In the genomic region with DNA sequence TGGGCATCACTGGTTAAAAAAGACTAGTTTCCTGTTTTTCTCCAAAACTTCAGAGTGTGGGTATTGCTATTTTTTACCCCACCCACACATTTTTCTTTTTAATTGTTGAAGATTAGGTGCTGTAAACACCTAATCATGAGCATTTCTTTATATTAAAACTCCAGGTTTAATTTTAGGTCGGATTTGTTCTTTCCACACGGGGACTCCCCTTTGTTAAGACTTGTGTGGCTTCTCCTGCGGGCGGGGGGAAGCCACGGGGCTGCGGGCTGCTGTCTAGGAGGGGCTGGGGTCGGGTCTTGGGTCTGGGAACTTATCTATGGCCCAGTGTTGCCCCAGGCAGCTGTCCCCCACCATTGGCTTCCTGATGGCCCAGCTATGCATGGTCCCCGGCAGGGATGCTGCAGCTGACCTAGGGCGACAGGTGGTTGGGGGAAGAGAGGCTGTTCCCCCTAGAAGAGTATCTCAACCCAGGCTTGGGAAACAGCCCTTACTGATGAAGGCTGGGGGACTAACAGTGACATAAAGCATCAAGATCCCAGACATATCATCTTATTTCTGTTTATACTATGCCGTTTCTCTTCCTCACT, we compare ENCODE assay signal across 9 cellular contexts.
DNase-seq lines count a peak whose midpoint lies in the region; ATAC-seq, FAIRE-seq and TF ChIP-seq lines count a peak whose summit lies in the region.
"Had no signal": no experiment of that assay in that cellular context is flagged by ENCODE, and none has a peak within 500 bp of the region (broad histone marks: within the 10 kb centered on the region; RNA-seq: fewer than 3 reads in every experiment).

No MANE protein-coding gene starts in this region.

- H4K20me1 ChIP-seq in GM12878 (ENCODE audit: control insufficient read depth, insufficient read depth): no peaks in the 10 kb centered on the region

- H3K27me3 Mint-ChIP-seq in activated naive CD4-positive, alpha-beta T cell treated with anti-CD3 and anti-CD28 coated beads for 36 hours (ENCODE audit: low read depth): no peaks in the 10 kb centered on the region

- H3K4me3 Mint-ChIP-seq in activated naive CD4-positive, alpha-beta T cell treated with anti-CD3 and anti-CD28 coated beads for 36 hours: peak overlapping the region; percentile 68

- FAIRE-seq in GM12878 (lab: Jason Lieb, UNC): no peak

- POLR2A ChIA-PET in GM12878 (lab: Charles Lee): interaction anchor here (0.8 to 7.9 kb wide), 12 partner anchors 8 to 69 kb away, joined by 3 to 78 read pairs (median 4); no protein-coding TSS in a partner anchor

- H2AFZ ChIP-seq in GM12878 (ENCODE audit: control insufficient read depth, low read depth, low read length): no peak overlapping the region; the same call in 1 of the 2 replicates

- peak overlapping the region; percentile 77 for H3K9ac ChIP-seq in GM12878 (ENCODE audit: control insufficient read depth, insufficient read depth, low read length)

- peak overlapping the region; percentile 98 for H3K27ac ChIP-seq in GM12878 (ENCODE audit: control insufficient read depth, insufficient read depth)
- H3K27ac ChIP-seq in thymus (ENCODE audit: low read depth): peak overlapping the region; percentile 86

- no peak; a peak in 1 of 4 replicates for TF ChIP-seq EP300 in GM12878 (IDR thresholded peaks at IDR 0.05; ENCODE audit: borderline replicate concordance in 1 of 2, control insufficient read depth in 1 of 2, low read depth in 2 of 2, low read length in 2 of 2)

- TF ChIP-seq CTCF in GM12878 (IDR thresholded peaks at IDR 0.05 in 2 of 3, conservative IDR thresholded peaks at IDR 0.05 in 1 of 3; ENCODE audit: control insufficient read depth in 2 of 3, extremely low read depth in 1 of 3, insufficient read depth in 1 of 3, low read depth in 3 of 3, low read length in 3 of 3): no peak

- H3K36me3 ChIP-seq in GM12878 (ENCODE audit: control insufficient read depth in 2 of 2, insufficient read depth in 2 of 2, low read length in 1 of 2): peaks cover 2 to 3% of the 10 kb centered on the region in 2 experiments; a peak in 2 of 4 replicates
- peaks cover 3% of the 10 kb centered on the region for H3K36me3 ChIP-seq in thymus (ENCODE audit: control insufficient read depth, insufficient read depth)
- H3K36me3 ChIP-seq: MG63 had no signal

- no peak for DNase-seq in activated naive CD4-positive, alpha-beta T cell treated with anti-CD3 and anti-CD28 coated beads for 36 hours
- DNase-seq in activated naive CD4-positive, alpha-beta T cell (lab: John Stamatoyannopoulos, UW): no peak
- DNase-seq in GM12878 (ENCODE audit: low read depth, low spot score): no peak
- no peak for DNase-seq in NCI-H69 (lab: John Stamatoyannopoulos, UW)
- DNase-seq in CD1c-positive myeloid dendritic cell (ENCODE audit: extremely low spot score): no peak
- DNase-seq in HCEC 1CT: no peak
- DNase-seq: MG63 had no signal

- ATAC-seq in HG03432 (IDR thresholded peaks at IDR 0.05; ENCODE audit: unreplicated experiment) (peak; percentile 11), GM12878 (peak; percentile 38)

- peaks cover 5% of the 10 kb centered on the region for H3K9me3 Mint-ChIP-seq in activated naive CD4-positive, alpha-beta T cell treated with anti-CD3 and anti-CD28 coated beads for 36 hours

- H3K4me3 ChIP-seq in GM12878 (peak overlapping the region; percentile 59; the same call in 1 of the 2 replicates), thymus (ENCODE audit: low read length) (peak overlapping the region; percentile 17)
- H3K4me3 ChIP-seq: MG63 had no signal

- RAD21 ChIA-PET in GM12878 (lab: Charles Lee; ENCODE audit: unreplicated experiment): interaction anchor here (0.7 to 10.3 kb wide), 9 partner anchors 9 to 73 kb away, joined by 3 to 150 read pairs (median 6); no protein-coding TSS in a partner anchor

- peaks cover 91% of the 10 kb centered on the region for H3K4me1 Mint-ChIP-seq in activated naive CD4-positive, alpha-beta T cell treated with anti-CD3 and anti-CD28 coated beads for 36 hours (ENCODE audit: low read depth)

- peaks cover 69% of the 10 kb centered on the region for H3K79me2 ChIP-seq in GM12878 (ENCODE audit: control insufficient read depth, insufficient read depth, low read length)

- in situ Hi-C loops in GM12878 (cut with MboI): no loop called here

- intact Hi-C loops in activated naive CD4-positive, alpha-beta T cell treated with anti-CD3 and anti-CD28 coated beads for 36 hours (cut with micrococcal nuclease): loop anchor here (1.0 to 10.0 kb wide), 5 partner anchors 13 to 713 kb away; a partner anchor contains a TSS
- intact Hi-C loops in GM12878 (cut with micrococcal nuclease; ENCODE audit: unreplicated experiment): loop anchor here (2.0 to 5.0 kb wide), 2 partner anchors 35 to 89 kb away; no protein-coding TSS in a partner anchor

- peaks cover 14% of the 10 kb centered on the region for H3K36me3 Mint-ChIP-seq in activated naive CD4-positive, alpha-beta T cell treated with anti-CD3 and anti-CD28 coated beads for 36 hours (ENCODE audit: low read depth)

- no peak for TF ChIP-seq RAD21 in GM12878 (IDR thresholded peaks at IDR 0.05; ENCODE audit: insufficient read depth, low read depth, low read length)

- SMC1A ChIA-PET in GM12878 (lab: Charles Lee; ENCODE audit: uncharacterized antibody, unreplicated experiment): interaction anchor here (0.6 to 11.4 kb wide), 17 partner anchors 9 to 162 kb away, joined by 3 to 213 read pairs (median 4); a partner anchor contains a TSS

- no TSS peak for BruUV-seq in GM12878 (replicated peaks; lab: Mats Ljungman, UMichigan)

- H3K4me1 ChIP-seq in GM12878 (ENCODE audit: control insufficient read depth, insufficient read depth, low read length) (peaks cover 50% of the 10 kb centered on the region), thymus (ENCODE audit: control insufficient read depth, insufficient read depth, low read length) (peaks cover 40% of the 10 kb centered on the region)

- CTCF ChIA-PET in activated naive CD4-positive, alpha-beta T cell treated with anti-CD3 and anti-CD28 coated beads for 36 hours (lab: Charles Lee): interaction anchor here (0.6 to 2.4 kb wide), 4 partner anchors 8 to 370 kb away, joined by 3 to 11 read pairs (median 4); no protein-coding TSS in a partner anchor
- CTCF ChIA-PET in GM12878 (lab: Yijun Ruan, JAX): interaction anchor here (0.6 to 3.2 kb wide), 13 partner anchors 10 to 157 kb away, joined by 3 to 12 read pairs (median 3); no protein-coding TSS in a partner anchor

- peak overlapping the region; percentile 69 for H3K27ac Mint-ChIP-seq in activated naive CD4-positive, alpha-beta T cell treated with anti-CD3 and anti-CD28 coated beads for 36 hours

- WGBS in GM12878 (ENCODE audit: insufficient coverage, insufficient replicate concordance, low lambda C conversion rate, missing lambda C conversion rate): 0% methylated on average over 10 of the region's 10 CpGs
- 17% methylated on average over 10 of the region's 10 CpGs for WGBS in thymus

- TF ChIP-seq POLR2A in GM12878 (IDR thresholded peaks at IDR 0.05; ENCODE audit: low read depth, low read length): no peak; the same call in 1 of the 2 replicates

- peak overlapping the region; percentile 99 for H3K4me2 ChIP-seq in GM12878 (ENCODE audit: control insufficient read depth, insufficient read depth)

- H3K27me3 ChIP-seq in GM12878 (replicated peaks in 1 of 2; ENCODE audit: control insufficient read depth in 2 of 2, insufficient read depth in 2 of 2, low read length in 1 of 2) (no peaks in the 10 kb centered on the region), thymus (ENCODE audit: control insufficient read depth, insufficient read depth) (no peaks in the 10 kb centered on the region)
- H3K27me3 ChIP-seq: MG63 had no signal

- H3K9me3 ChIP-seq in GM12878 (replicated peaks; ENCODE audit: control insufficient read depth, insufficient read depth, low read length) (no peaks in the 10 kb centered on the region; the same call in 2 of the 3 replicates), thymus (ENCODE audit: control insufficient read depth) (no peaks in the 10 kb centered on the region)
- H3K9me3 ChIP-seq: MG63 had no signal

TF ChIP-seq in GM12878, 131 proteins besides CTCF, POLR2A, EP300 and RAD21 (continues in another document):
- no peak for TF ChIP-seq ZSCAN29 (IDR thresholded peaks at IDR 0.05)
- TF ChIP-seq RFX5 (IDR thresholded peaks at IDR 0.05; ENCODE audit: low read depth, low read length): no peak
- TF ChIP-seq, protein P1, sequence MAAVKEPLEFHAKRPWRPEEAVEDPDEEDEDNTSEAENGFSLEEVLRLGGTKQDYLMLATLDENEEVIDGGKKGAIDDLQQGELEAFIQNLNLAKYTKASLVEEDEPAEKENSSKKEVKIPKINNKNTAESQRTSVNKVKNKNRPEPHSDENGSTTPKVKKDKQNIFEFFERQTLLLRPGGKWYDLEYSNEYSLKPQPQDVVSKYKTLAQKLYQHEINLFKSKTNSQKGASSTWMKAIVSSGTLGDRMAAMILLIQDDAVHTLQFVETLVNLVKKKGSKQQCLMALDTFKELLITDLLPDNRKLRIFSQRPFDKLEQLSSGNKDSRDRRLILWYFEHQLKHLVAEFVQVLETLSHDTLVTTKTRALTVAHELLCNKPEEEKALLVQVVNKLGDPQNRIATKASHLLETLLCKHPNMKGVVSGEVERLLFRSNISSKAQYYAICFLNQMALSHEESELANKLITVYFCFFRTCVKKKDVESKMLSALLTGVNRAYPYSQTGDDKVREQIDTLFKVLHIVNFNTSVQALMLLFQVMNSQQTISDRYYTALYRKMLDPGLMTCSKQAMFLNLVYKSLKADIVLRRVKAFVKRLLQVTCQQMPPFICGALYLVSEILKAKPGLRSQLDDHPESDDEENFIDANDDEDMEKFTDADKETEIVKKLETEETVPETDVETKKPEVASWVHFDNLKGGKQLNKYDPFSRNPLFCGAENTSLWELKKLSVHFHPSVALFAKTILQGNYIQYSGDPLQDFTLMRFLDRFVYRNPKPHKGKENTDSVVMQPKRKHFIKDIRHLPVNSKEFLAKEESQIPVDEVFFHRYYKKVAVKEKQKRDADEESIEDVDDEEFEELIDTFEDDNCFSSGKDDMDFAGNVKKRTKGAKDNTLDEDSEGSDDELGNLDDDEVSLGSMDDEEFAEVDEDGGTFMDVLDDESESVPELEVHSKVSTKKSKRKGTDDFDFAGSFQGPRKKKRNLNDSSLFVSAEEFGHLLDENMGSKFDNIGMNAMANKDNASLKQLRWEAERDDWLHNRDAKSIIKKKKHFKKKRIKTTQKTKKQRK (IDR thresholded peaks at IDR 0.05; ENCODE audit: low read depth, low read length): no peak
- peak; percentile 55; the same call in 1 of the 2 replicates for TF ChIP-seq TCF12 (IDR thresholded peaks at IDR 0.05; ENCODE audit: low read depth, low read length)
- TF ChIP-seq CREM (IDR thresholded peaks at IDR 0.05; ENCODE audit: low read depth): no peak
- 0 out of 3 replicates have a peak, but pooled peaks have one; percentile 21 for TF ChIP-seq POU2F2 (IDR thresholded peaks at IDR 0.05; ENCODE audit: borderline replicate concordance, low read depth, low read length)
